14 cellular contexts compared by ENCODE assay signal in genomic region chr17:41973457-41973856, GRCh38. TPM values are rescaled to one million over a fixed set of nuclear protein-coding genes. Genes with fewer than 3 reads are reported as not detected.
DNase-seq lines count a peak whose midpoint lies in the region; ATAC-seq, FAIRE-seq and TF ChIP-seq lines count a peak whose summit lies in the region.
"Had no signal": no experiment of that assay in that cellular context is flagged by ENCODE, and none has a peak within 500 bp of the region (broad histone marks: within the 10 kb centered on the region; RNA-seq: fewer than 3 reads in every experiment).

No MANE protein-coding gene starts in this region.

- H3K27me3 ChIP-seq in astrocyte (ENCODE audit: insufficient read depth, low read length) (no peaks in the 10 kb centered on the region), right lobe of liver (no peaks in the 10 kb centered on the region), spleen (replicated peaks in 1 of 7) (no peaks in the 10 kb centered on the region)

- H3K9me3 Mint-ChIP-seq in HFFc6 (no peaks in the 10 kb centered on the region), astrocyte (ENCODE audit: unreplicated experiment) (no peaks in the 10 kb centered on the region)
- H3K9me3 Mint-ChIP-seq: endodermal cell, GM23338, T-cell had no signal

- H3K27me3 Mint-ChIP-seq in HFFc6 (ENCODE audit: insufficient read depth) (peaks cover 7% of the 10 kb centered on the region), astrocyte (ENCODE audit: low read depth, unreplicated experiment) (no peaks in the 10 kb centered on the region)
- H3K27me3 Mint-ChIP-seq: T-cell had no signal

- no peak overlapping the region for H3K9ac ChIP-seq in astrocyte (ENCODE audit: low read length)

- WGBS in right lobe of liver (ENCODE audit: insufficient coverage, low coverage, low lambda C conversion rate, missing lambda C conversion rate): 73% methylated on average over 5 of the region's 21 CpGs
- 72 to 83% (median 78%) methylated on average over 19 to 21 of the region's 21 CpGs for WGBS in spleen, 5 donors

- H3K36me3 ChIP-seq in astrocyte (ENCODE audit: insufficient read depth, low read length) (peaks cover 48% of the 10 kb centered on the region), right lobe of liver (peaks cover 5 to 59% (median 16%) of the 10 kb centered on the region in 4 donors), spleen (peaks cover 0 to 100% (median 75%) of the 10 kb centered on the region in 6 donors)

- TF ChIP-seq POLR2A in right lobe of liver (IDR thresholded peaks at IDR 0.05) (no peak), spleen (IDR thresholded peaks at IDR 0.05) (no peak)

- H4K20me1 ChIP-seq in astrocyte (ENCODE audit: insufficient read depth, low read length): peaks cover 72% of the 10 kb centered on the region

- H3K27ac ChIP-seq in astrocyte (ENCODE audit: low read depth, low read length) (no peak overlapping the region), right lobe of liver (peak overlapping the region in 2 of 3 donors; percentile 11 to 28), spleen (peak overlapping the region in 5 of 8 donors; percentile 31 to 62 (median 44))

- intact Hi-C loops in right lobe of liver (cut with DNase I) (no loop called here), spleen (cut with DNase I; ENCODE audit: low total_unique reads) (no loop called here)

- peaks cover 47% of the 10 kb centered on the region for H3K79me2 ChIP-seq in astrocyte (ENCODE audit: insufficient read depth, low read length)

- H3K4me1 ChIP-seq in astrocyte (ENCODE audit: insufficient read depth, low read length): peaks cover 4% of the 10 kb centered on the region
- H3K4me1 ChIP-seq in right lobe of liver: peaks cover 0 to 36% (median 18%) of the 10 kb centered on the region in 4 donors
- H3K4me1 ChIP-seq in spleen: peaks cover 6 to 85% (median 39%) of the 10 kb centered on the region in 6 donors

- H3K9me3 ChIP-seq in astrocyte (ENCODE audit: insufficient read depth, low read depth, low read length): no peaks in the 10 kb centered on the region
- no peaks in the 10 kb centered on the region for H3K9me3 ChIP-seq in right lobe of liver
- H3K9me3 ChIP-seq in spleen: no peaks in the 10 kb centered on the region

- FAIRE-seq in astrocyte (lab: Jason Lieb, UNC): no peak

- peaks cover 32% of the 10 kb centered on the region; the same call in 1 of the 2 replicates for H3K36me3 Mint-ChIP-seq in HFFc6 (ENCODE audit: low read depth)
- H3K36me3 Mint-ChIP-seq in astrocyte (ENCODE audit: low read depth, unreplicated experiment): peaks cover 35% of the 10 kb centered on the region

- H3K4me1 Mint-ChIP-seq in HFFc6 (ENCODE audit: low read depth) (peaks cover 27% of the 10 kb centered on the region), astrocyte (ENCODE audit: low read depth, unreplicated experiment) (peaks cover 8% of the 10 kb centered on the region)
- H3K4me1 Mint-ChIP-seq: GM23338 had no signal

- no peak overlapping the region for H3K4me2 ChIP-seq in astrocyte (ENCODE audit: low read length)
- H3K4me2 ChIP-seq: GM23338, smooth muscle cell had no signal

- ATAC-seq in right lobe of liver (no peak), GM18868 (IDR thresholded peaks at IDR 0.05; ENCODE audit: unreplicated experiment) (no peak)
- no peak for ATAC-seq in activated CD4-positive, CD25-positive, alpha-beta regulatory T cell treated with anti-CD3 and anti-CD28 coated beads, Interleukin-2, amount 50 U/mL, for 24 hours
- ATAC-seq: GM23338 had no signal

- TF ChIP-seq CTCF in HFFc6 (IDR thresholded peaks at IDR 0.05) (no peak), astrocyte (IDR thresholded peaks at IDR 0.05; ENCODE audit: insufficient read depth, low read depth, low read length) (no peak), right lobe of liver (IDR thresholded peaks at IDR 0.05) (no peak), spleen (IDR thresholded peaks at IDR 0.05 in 8 of 11, conservative IDR thresholded peaks at IDR 0.05 in 3 of 11) (no peak)

- H3K27ac Mint-ChIP-seq in HFFc6: peak overlapping the region; percentile 16
- peak overlapping the region; percentile 53 for H3K27ac Mint-ChIP-seq in astrocyte (ENCODE audit: unreplicated experiment)
- H3K27ac Mint-ChIP-seq: endodermal cell, GM23338 had no signal

- no peak overlapping the region for H2AFZ ChIP-seq in astrocyte (ENCODE audit: low read depth, low read length)
- H2AFZ ChIP-seq: GM23338 had no signal

- DNase-seq in HFFc6: no peak
- DNase-seq in astrocyte (ENCODE audit: low read depth): no peak
- peak in 1 of 3 donors; percentile 47 for DNase-seq in right lobe of liver
- no peak for DNase-seq in spleen
- no peak for DNase-seq in NCI-H524 treated with DMSO at 0.1 percent for 48 hours (lab: John Stamatoyannopoulos, UW)
- no peak for DNase-seq in DMS79 treated with DMSO at 0.1 percent for 48 hours (lab: John Stamatoyannopoulos, UW)
- DNase-seq: activated CD8-positive, alpha-beta memory T cell treated with anti-CD3 and anti-CD28 coated beads for 24 hours; endodermal cell; NCI-H1436 treated with DMSO at 0.1 percent for 48 hours; T-cell had no signal

- H3K4me3 Mint-ChIP-seq in HFFc6: no peak overlapping the region
- H3K4me3 Mint-ChIP-seq in astrocyte (ENCODE audit: unreplicated experiment): no peak overlapping the region
- H3K4me3 Mint-ChIP-seq: endodermal cell, GM23338, T-cell had no signal

- H3K4me3 ChIP-seq in astrocyte (ENCODE audit: insufficient read depth, low read depth, low read length): no peak overlapping the region
- H3K4me3 ChIP-seq in right lobe of liver: no peak overlapping the region
- no peak overlapping the region for H3K4me3 ChIP-seq in spleen
- H3K4me3 ChIP-seq: GM23338, smooth muscle cell had no signal

RNA-seq across cellular contexts. Expression of gene CNP, which starts 6.9 kb away (rescaled TPM):
- total RNA-seq in HFFc6 (2021; fragmentation: NEBNext Ultra II Directional; extraction: Animal tissue kit (Norgen Biotek cat#: 25700)): 100 to 1,000 TPM; 105 to 118 (median 111) TPM
- total RNA-seq in astrocyte: 169 and 177 TPM in 2 replicates
- total RNA-seq in right lobe of liver: 10 to 100 TPM; 30.1 to 42.7 (median 33.0) TPM
- 10 to 100 TPM; 29.2 to 49.8 (median 44.2) TPM for total RNA-seq in spleen
- polyA plus RNA-seq in spleen: 10 to 100 TPM; 22.3 to 41.6 (median 25.9) TPM

RNA-seq across cellular contexts. Expression of gene ODAD4, which starts 43.0 kb away (rescaled TPM):
- total RNA-seq in HFFc6 (2021; fragmentation: NEBNext Ultra II Directional; extraction: Animal tissue kit (Norgen Biotek cat#: 25700)): 1 to 10 TPM in 3 of 6 experiments, under 1 TPM in 3; 0.74 to 1.8 (median 0.97) TPM
- 0.98 and 1.1 TPM in 2 replicates for total RNA-seq in astrocyte
- under 1 TPM in 3 of 6 experiments, not detected in 3; 0.12 to 0.13 (median 0.12) TPM for total RNA-seq in right lobe of liver
- total RNA-seq in spleen: 1 to 10 TPM in 1 of 7 donors, under 1 TPM in 2, not detected in 4; 0.20 to 1.0 (median 0.52) TPM
- polyA plus RNA-seq in spleen: under 1 TPM; 0.22 to 0.35 (median 0.30) TPM

RNA-seq across cellular contexts. Expression of gene DNAJC7, which starts 43.8 kb away (rescaled TPM):
- 100 to 1,000 TPM in 3 of 6 experiments, 10 to 100 TPM in 3; 85.0 to 115 (median 100) TPM for total RNA-seq in HFFc6 (2021; fragmentation: NEBNext Ultra II Directional; extraction: Animal tissue kit (Norgen Biotek cat#: 25700))
- total RNA-seq in astrocyte: 82.9 and 96.0 TPM in 2 replicates
- total RNA-seq in right lobe of liver: 10 to 100 TPM; 32.7 to 40.3 (median 35.2) TPM
- total RNA-seq in spleen: 100 to 1,000 TPM in 1 of 7 donors, 10 to 100 TPM in 6; 60.6 to 108 (median 90.4) TPM
- polyA plus RNA-seq in spleen: 10 to 100 TPM; 68.5 to 75.7 (median 71.6) TPM

RNA-seq across cellular contexts. Expression of gene NKIRAS2, which starts 46.4 kb away (rescaled TPM):
- total RNA-seq in HFFc6 (2021; fragmentation: NEBNext Ultra II Directional; extraction: Animal tissue kit (Norgen Biotek cat#: 25700)): 10 to 100 TPM; 37.1 to 43.9 (median 40.3) TPM
- total RNA-seq in astrocyte (60.5 and 66.0 TPM in 2 replicates), right lobe of liver (10 to 100 TPM; 11.1 to 27.0 (median 12.3) TPM), spleen (10 to 100 TPM; 20.7 to 38.8 (median 25.2) TPM)
- polyA plus RNA-seq in spleen: 10 to 100 TPM; 11.3 to 20.3 (median 12.4) TPM

RNA-seq across cellular contexts. Expression of gene ACLY, which starts 54.7 kb away (rescaled TPM):
- 100 to 1,000 TPM; 254 to 315 (median 279) TPM for total RNA-seq in HFFc6 (2021; fragmentation: NEBNext Ultra II Directional; extraction: Animal tissue kit (Norgen Biotek cat#: 25700))
- total RNA-seq in astrocyte: 296 and 326 TPM in 2 replicates
- 10 to 100 TPM; 16.6 to 95.9 (median 33.6) TPM for total RNA-seq in right lobe of liver
- 100 to 1,000 TPM in 2 of 7 donors, 10 to 100 TPM in 5; 64.9 to 112 (median 87.6) TPM for total RNA-seq in spleen
- polyA plus RNA-seq in spleen: 10 to 100 TPM; 17.7 to 28.6 (median 21.6) TPM
